ENCODE assay signal across 26 cellular contexts in the genomic region with DNA sequence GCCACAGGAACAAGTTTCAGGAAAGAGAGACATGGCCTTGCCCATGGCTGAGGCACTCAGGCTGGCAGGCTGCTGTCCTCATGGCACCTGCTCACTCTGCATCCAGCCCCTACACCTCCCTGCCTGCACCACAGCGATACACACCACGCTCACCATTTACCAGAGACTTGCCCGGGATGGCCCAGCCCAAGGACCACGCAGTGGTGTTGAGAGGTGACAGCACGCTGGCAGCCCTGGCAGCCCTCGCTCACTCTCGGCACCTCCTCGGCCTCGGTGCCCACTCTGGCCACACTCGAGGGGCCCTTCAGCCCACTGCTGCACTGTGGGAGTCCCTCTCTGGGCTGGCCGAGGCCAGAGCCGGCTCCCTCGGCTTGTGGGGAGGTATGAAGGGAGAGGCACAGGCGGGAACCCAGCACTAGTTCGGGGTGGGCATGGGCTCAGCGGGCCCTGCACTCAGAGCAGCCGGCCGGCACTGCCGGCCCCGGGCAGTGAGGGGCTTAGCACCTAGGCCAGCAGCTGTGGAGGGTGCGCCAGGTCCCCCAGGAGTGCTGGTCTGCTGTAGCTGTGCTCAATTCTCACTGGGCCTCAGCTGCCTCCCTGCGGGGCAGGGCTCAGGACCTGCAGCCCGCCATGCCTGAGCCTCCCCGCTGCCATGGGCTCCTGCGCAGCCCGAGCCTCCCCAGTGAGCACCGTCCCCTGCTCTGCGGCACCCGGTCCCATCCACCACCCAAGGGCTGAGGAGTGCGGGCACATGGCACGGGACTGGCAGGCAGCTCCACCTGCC. TPM values are rescaled to one million over a fixed set of nuclear protein-coding genes. Genes with fewer than 3 reads are reported as not detected.
A peak's percentile ranks its signal among the peaks of the same experiment; 100 is the strongest.
DNase-seq lines count a peak whose midpoint lies in the region; ATAC-seq, FAIRE-seq and TF ChIP-seq lines count a peak whose summit lies in the region.
"Had no signal": no experiment of that assay in that cellular context is flagged by ENCODE, and none has a peak within 500 bp of the region (broad histone marks: within the 10 kb centered on the region; RNA-seq: fewer than 3 reads in every experiment).

No MANE protein-coding gene starts in this region.

- no peaks in the 10 kb centered on the region for H3K36me3 Mint-ChIP-seq in osteocyte (ENCODE audit: unreplicated experiment)
- H3K36me3 Mint-ChIP-seq: stimulated activated memory B cell treated with anti-CD40 and anti-IgM and Interleukin-4, amounts not matched to agents 10 μg/mL and 1 μg/mL and 100 μg/mL, for 72 hours had no signal

- H3K27me3 Mint-ChIP-seq in osteocyte (ENCODE audit: unreplicated experiment): peaks cover 3% of the 10 kb centered on the region
- H3K27me3 Mint-ChIP-seq: activated CD4-positive, alpha-beta T cell treated with anti-CD3 and anti-CD28 coated beads for 36 hours had no signal

- in situ Hi-C loops in K562 (cut with MboI): no loop called here

- no peaks in the 10 kb centered on the region for H3K36me3 ChIP-seq in K562 (ENCODE audit: control insufficient read depth, insufficient read depth, low read length)

- no peaks in the 10 kb centered on the region for H3K9me1 ChIP-seq in K562 (ENCODE audit: control insufficient read depth, insufficient read depth, low read length)

- no peak for TF ChIP-seq RAD21 in K562 (CRISPR knock-in tag; conservative IDR thresholded peaks at IDR 0.05 in 1 of 2, IDR thresholded peaks at IDR 0.05 in 1 of 2)

- TF ChIP-seq EP300 in K562 (IDR thresholded peaks at IDR 0.05; ENCODE audit: low read length): no peak

- TF ChIP-seq POLR2A in K562 (conservative IDR thresholded peaks at IDR 0.05): no peak

- CTCF ChIA-PET in K562 (lab: Yijun Ruan, JAX; ENCODE audit: low intra/inter-chr PET ratio): no interaction called here

- TF ChIP-seq CTCF in K562 (IDR thresholded peaks at IDR 0.05 in 2 of 3, conservative IDR thresholded peaks at IDR 0.05 in 1 of 3; ENCODE audit: insufficient read depth in 2 of 3, low read depth in 1 of 3, low read length in 3 of 3): no peak
- TF ChIP-seq CTCF in osteocyte (IDR thresholded peaks at IDR 0.05): no peak

- H3K4me3 ChIP-seq in K562: no peak overlapping the region
- H3K4me3 ChIP-seq: GM23248, mucosa of descending colon had no signal

- H3K27me3 ChIP-seq in K562 (ENCODE audit: control insufficient read depth in 2 of 2, insufficient read depth in 2 of 2, low read length in 2 of 2): peaks cover 18 to 60% of the 10 kb centered on the region in 2 experiments; a peak in 4 of 5 replicates

- H3K9me3 ChIP-seq in K562 (replicated peaks; ENCODE audit: control insufficient read depth, insufficient read depth, low read depth, low read length): no peaks in the 10 kb centered on the region
- H3K9me3 ChIP-seq: mucosa of descending colon had no signal

- H3K27ac Mint-ChIP-seq in osteocyte (ENCODE audit: unreplicated experiment): no peak overlapping the region
- H3K27ac Mint-ChIP-seq: activated CD4-positive, alpha-beta T cell treated with anti-CD3 and anti-CD28 coated beads for 36 hours; nephron progenitor cell; progenitor cell of endocrine pancreas; stimulated activated memory B cell treated with anti-CD40 and anti-IgM and Interleukin-4, amounts not matched to agents 10 μg/mL and 1 μg/mL and 100 μg/mL, for 72 hours had no signal

- no peaks in the 10 kb centered on the region for H3K4me1 Mint-ChIP-seq in osteocyte (ENCODE audit: unreplicated experiment)
- H3K4me1 Mint-ChIP-seq: stimulated activated memory B cell treated with anti-CD40 and anti-IgM and Interleukin-4, amounts not matched to agents 10 μg/mL and 1 μg/mL and 100 μg/mL, for 72 hours had no signal

- H3K79me2 ChIP-seq in K562 (ENCODE audit: control insufficient read depth, insufficient read depth, low read length): no peaks in the 10 kb centered on the region

- no peak for ATAC-seq in K562
- no peak for ATAC-seq in GM21360 (IDR thresholded peaks at IDR 0.05; ENCODE audit: unreplicated experiment)
- ATAC-seq in HG02571 (IDR thresholded peaks at IDR 0.05; ENCODE audit: unreplicated experiment): no peak
- ATAC-seq: activated CD4-positive, alpha-beta T cell treated with anti-CD3 and anti-CD28 coated beads for 36 hours; mucosa of descending colon; stimulated activated memory B cell treated with anti-CD40 and anti-IgM and Interleukin-4, amounts not matched to agents 10 μg/mL and 1 μg/mL and 100 μg/mL, for 72 hours had no signal

- H3K9me3 Mint-ChIP-seq in osteocyte (ENCODE audit: unreplicated experiment): no peaks in the 10 kb centered on the region
- H3K9me3 Mint-ChIP-seq: stimulated activated memory B cell treated with anti-CD40 and anti-IgM and Interleukin-4, amounts not matched to agents 10 μg/mL and 1 μg/mL and 100 μg/mL, for 72 hours had no signal

- no peak for FAIRE-seq in K562 (lab: Jason Lieb, UNC)
- FAIRE-seq: GM12891 had no signal

- intact Hi-C loops in K562 (cut with micrococcal nuclease): no loop called here

- no peak overlapping the region for H3K9ac ChIP-seq in K562 (ENCODE audit: insufficient read depth in 1 of 2, low read depth in 2 of 2, low read length in 2 of 2)
- H3K9ac ChIP-seq: GM23248 had no signal

- 3% methylated on average over 28 of the region's 31 CpGs for WGBS in K562 (ENCODE audit: insufficient coverage, low coverage, missing lambda C conversion rate)

- DNase-seq in stimulated activated CD4-positive, alpha-beta T cell treated with anti-CD3 and anti-CD28 coated beads, Interleukin-15, amount 100 ng/mL, for 24 hours: peak; percentile 1
- DNase-seq in stimulated activated CD4-positive, alpha-beta T cell treated with anti-CD3 and anti-CD28 coated beads, Interleukin-4, amount 100 ng/mL, for 24 hours: no peak
- DNase-seq in K562 (ENCODE audit: extremely low read depth in 1 of 4, low spot score in 3 of 4) (no peak), osteocyte (ENCODE audit: extremely low spot score, unreplicated experiment) (peak; percentile 87), SK-N-DZ (ENCODE audit: low spot score) (no peak)
- DNase-seq: activated CD4-positive, alpha-beta T cell treated with anti-CD3 and anti-CD28 coated beads for 36 hours; activated CD8-positive, alpha-beta memory T cell treated with anti-CD3 and anti-CD28 coated beads, Interleukin-2, amount 50 U/mL, for 4 hours; activated gamma-delta T cell treated with Interleukin-2 at 50 U/mL for 16 hours; amniotic stem cell; dermis blood vessel endothelial cell; DMS79; GM23248; mucosa of descending colon; NCI-H1092 treated with DMSO at 0.1 percent for 48 hours; NCI-H2081; NCI-H82; nephron progenitor cell; stimulated activated CD4-positive, alpha-beta T cell treated with anti-CD3 and anti-CD28 coated beads, Interleukin-2, amount 100 ng/mL, for 24 hours had no signal

- H3K4me3 Mint-ChIP-seq in osteocyte (ENCODE audit: unreplicated experiment): no peak overlapping the region
- H3K4me3 Mint-ChIP-seq: activated CD4-positive, alpha-beta T cell treated with anti-CD3 and anti-CD28 coated beads for 36 hours; nephron progenitor cell; stimulated activated memory B cell treated with anti-CD40 and anti-IgM and Interleukin-4, amounts not matched to agents 10 μg/mL and 1 μg/mL and 100 μg/mL, for 72 hours had no signal

- no peak overlapping the region for H3K27ac ChIP-seq in K562 (ENCODE audit: extremely low read depth, low read depth, low read length)
- H3K27ac ChIP-seq: GM23248, HL-60 had no signal

- H3K4me1 ChIP-seq in K562 (replicated peaks in 1 of 2; ENCODE audit: control insufficient read depth in 2 of 2, insufficient read depth in 2 of 2, low read length in 2 of 2): peaks cover 0 to 22% of the 10 kb centered on the region in 2 experiments; a peak in 1 of 5 replicates

- H4K20me1 ChIP-seq in K562 (replicated peaks; ENCODE audit: control insufficient read depth, insufficient read depth, low read length): peaks cover 7% of the 10 kb centered on the region; the same call in 1 of the 2 replicates

- no peak overlapping the region for H3K4me2 ChIP-seq in K562 (ENCODE audit: insufficient read depth, low read length)

- no peak overlapping the region for H2AFZ ChIP-seq in K562 (ENCODE audit: low read depth, low read length)
- H2AFZ ChIP-seq: GM23248 had no signal

- no TSS peak for BruUV-seq in K562 (replicated peaks; lab: Mats Ljungman, UMichigan)

- POLR2A ChIA-PET in K562 (lab: Yijun Ruan, JAX): interaction anchor here (0.6 kb wide), 1 partner anchor 91 kb away, joined by 4 read pairs; no protein-coding TSS in a partner anchor

RNA-seq across cellular contexts. Expression of a gene that starts 20.3 kb away (rescaled TPM):
- total RNA-seq in K562 (2011; cell fraction: chromatin; rRNA removed; ENCODE audit: low replicate concordance): 0.90 TPM in 1 of 2 replicates, not detected in the other
- total RNA-seq in K562 (2011; cell fraction: nucleolus; rRNA removed): 0.26 TPM in 1 of 2 replicates, not detected in the other
- total RNA-seq in K562 (2011; cell fraction: nucleoplasm; rRNA removed): not detected in 2 replicates
- total RNA-seq in K562 (2014; rRNA removed) (0.12 and 0.23 TPM in 2 replicates), K562 (2014; rRNA removed; fragmentation: Illumina TruSeq; extraction: Trizol) (0.15 and 0.22 TPM in 2 replicates), K562 (2015; rRNA removed; fragmentation: Illumina TruSeq; extraction: Trizol) (0.30 TPM in 1 of 2 replicates, not detected in the other), K562 (2021) (0.16 TPM in 1 of 2 replicates, not detected in the other), osteocyte (not detected in 2 replicates)
- polyA plus RNA-seq in K562 (2011; rRNA removed) (0.08 and 0.21 TPM in 2 replicates), K562 (2014; fragmentation: Illumina TruSeq; extraction: Trizol) (0.08 and 0.15 TPM in 2 replicates), K562 (2014; fragmentation: Nextera tagmentation; extraction: Ambion mirVana) (under 1 TPM in 1 of 2 experiments, not detected in 1; 0.03 TPM), K562 (2014; rRNA removed) (0.07 TPM in 1 of 2 replicates, not detected in the other)
- not detected in 2 replicates for polyA plus RNA-seq in K562 (2011; cell fraction: cytosol; rRNA removed)
- 0.46 and 1.5 TPM in 2 replicates for polyA plus RNA-seq in K562 (2011; cell fraction: nucleus; rRNA removed)
- 0.14 and 0.47 TPM in 2 replicates for polyA plus RNA-seq in K562 (2012)
- polyA minus RNA-seq in K562 (2011; rRNA and poly(A)+ RNA removed): not detected in 2 replicates
- polyA minus RNA-seq in K562 (2011; cell fraction: cytosol; rRNA and poly(A)+ RNA removed): not detected in 2 replicates
- 0.22 and 0.54 TPM in 2 replicates for polyA minus RNA-seq in K562 (2011; cell fraction: nucleus; rRNA and poly(A)+ RNA removed)
- polyA plus RNA-seq in SK-N-DZ (2014; cell fraction: cytosol; rRNA removed): 5.9 and 8.4 TPM in 2 replicates
- polyA plus RNA-seq in SK-N-DZ (2014; cell fraction: nucleus; rRNA removed): 38.4 and 47.7 TPM in 2 replicates
- total RNA-seq: glomerular endothelial cell, GM23248 had no signal
- polyA plus RNA-seq: fibroblast of lung, GM23248 had no signal

Comparison
In these comparisons a context has a peak if more than half of its experiments do, and no peak if none do; other contexts are left out.
1. DNase-seq: peak in stimulated activated CD4-positive, alpha-beta T cell treated with anti-CD3 and anti-CD28 coated beads, Interleukin-15, amount 100 ng/mL, for 24 hours (single experiment) and osteocyte (single experiment); none in stimulated activated CD4-positive, alpha-beta T cell treated with anti-CD3 and anti-CD28 coated beads, Interleukin-4, amount 100 ng/mL, for 24 hours (single experiment), K562 (0 of 4) and SK-N-DZ (single experiment).